1 cellular context compared by ENCODE assay signal in genomic region chr15:69595009-69595825, GRCh38.
TF ChIP-seq lines count a peak whose summit lies in the region.

No MANE protein-coding gene starts in this region.

TF ChIP-seq in HepG2, 621 proteins besides CTCF, POLR2A, EP300 and RAD21 (continued from another document):
- no peak for TF ChIP-seq PBX2 (CRISPR knock-in tag; IDR thresholded peaks at IDR 0.05)
- TF ChIP-seq SMAD1 (CRISPR knock-in tag; IDR thresholded peaks at IDR 0.05; ENCODE audit: borderline replicate concordance, low read depth): no peak
- TF ChIP-seq E2F5 (CRISPR knock-in tag; conservative IDR thresholded peaks at IDR 0.05): no peak
- no peak for TF ChIP-seq PAX8 (CRISPR knock-in tag; IDR thresholded peaks at IDR 0.05; ENCODE audit: borderline replicate concordance)
- no peak for TF ChIP-seq SNAI1 (CRISPR knock-in tag; IDR thresholded peaks at IDR 0.05; ENCODE audit: borderline replicate concordance)
- TF ChIP-seq PAXIP1 (CRISPR knock-in tag; conservative IDR thresholded peaks at IDR 0.05): no peak
- TF ChIP-seq SALL2 (CRISPR knock-in tag; IDR thresholded peaks at IDR 0.05): peak; percentile 8; the same call in 1 of the 2 replicates
- no peak for TF ChIP-seq ZBTB8A (CRISPR knock-in tag; IDR thresholded peaks at IDR 0.05; ENCODE audit: borderline replicate concordance, low read depth)
- TF ChIP-seq ZNF414 (CRISPR knock-in tag; IDR thresholded peaks at IDR 0.05): no peak
- TF ChIP-seq SALL1 (CRISPR knock-in tag; IDR thresholded peaks at IDR 0.05): no peak
- no peak for TF ChIP-seq TEF (CRISPR knock-in tag; IDR thresholded peaks at IDR 0.05)
- no peak for TF ChIP-seq TEAD2 (CRISPR knock-in tag; IDR thresholded peaks at IDR 0.05)
- TF ChIP-seq ZXDC (CRISPR knock-in tag; IDR thresholded peaks at IDR 0.05): no peak
- TF ChIP-seq KLF12 (CRISPR knock-in tag; IDR thresholded peaks at IDR 0.05; ENCODE audit: borderline replicate concordance): 0 out of 2 replicates have a peak, but pooled peaks have one; percentile 7
- TF ChIP-seq ATAD3A (CRISPR knock-in tag; IDR thresholded peaks at IDR 0.05): no peak
- TF ChIP-seq SRSF4 (IDR thresholded peaks at IDR 0.05; ENCODE audit: low read depth, low read length, poor library complexity, severe bottlenecking): no peak
- TF ChIP-seq DDIT3 (CRISPR knock-in tag; IDR thresholded peaks at IDR 0.05): no peak
- no peak for TF ChIP-seq NONO (IDR thresholded peaks at IDR 0.05)
- TF ChIP-seq NONO (CRISPR knock-in tag; conservative IDR thresholded peaks at IDR 0.05): no peak
- TF ChIP-seq ZBTB26 (CRISPR knock-in tag; IDR thresholded peaks at IDR 0.05; ENCODE audit: borderline replicate concordance): no peak
- TF ChIP-seq AGO1 (IDR thresholded peaks at IDR 0.05; ENCODE audit: low read depth, low read length, poor library complexity, severe bottlenecking): no peak
- no peak for TF ChIP-seq ZNF10 (CRISPR knock-in tag; IDR thresholded peaks at IDR 0.05; ENCODE audit: borderline replicate concordance, low read depth)
- TF ChIP-seq ZSCAN12 (CRISPR knock-in tag; IDR thresholded peaks at IDR 0.05): no peak
- TF ChIP-seq POLR2AphosphoS5 (IDR thresholded peaks at IDR 0.05; ENCODE audit: low read depth, low read length): no peak
- TF ChIP-seq PATZ1 (CRISPR knock-in tag; IDR thresholded peaks at IDR 0.05): no peak
- 0 out of 2 replicates have a peak, but pooled peaks have one; percentile 10 for TF ChIP-seq FOXC1 (CRISPR knock-in tag; IDR thresholded peaks at IDR 0.05; ENCODE audit: borderline replicate concordance)
- no peak for TF ChIP-seq ZNF496 (CRISPR knock-in tag; IDR thresholded peaks at IDR 0.05; ENCODE audit: insufficient replicate concordance)
- TF ChIP-seq ZNF615 (CRISPR knock-in tag; IDR thresholded peaks at IDR 0.05; ENCODE audit: borderline replicate concordance): no peak
- TF ChIP-seq SNAPC2 (CRISPR knock-in tag; IDR thresholded peaks at IDR 0.05): 0 out of 2 replicates have a peak, but pooled peaks have one; percentile 2
- no peak for TF ChIP-seq NFYB (CRISPR knock-in tag; IDR thresholded peaks at IDR 0.05)
- no peak for TF ChIP-seq BRF2 (CRISPR knock-in tag; IDR thresholded peaks at IDR 0.05)
- TF ChIP-seq ZNF367 (CRISPR knock-in tag; IDR thresholded peaks at IDR 0.05; ENCODE audit: borderline replicate concordance): no peak
- 0 out of 2 replicates have a peak, but pooled peaks have one; percentile 11 for TF ChIP-seq ZNF777 (CRISPR knock-in tag; IDR thresholded peaks at IDR 0.05)
- no peak for TF ChIP-seq HNRNPH1 (optimal IDR thresholded peaks at IDR 0.05; ENCODE audit: low read depth, low read length)
- no peak for TF ChIP-seq JUNB (CRISPR knock-in tag; IDR thresholded peaks at IDR 0.05; ENCODE audit: borderline replicate concordance)
- no peak for TF ChIP-seq THYN1 (CRISPR knock-in tag; IDR thresholded peaks at IDR 0.05; ENCODE audit: borderline replicate concordance, low read depth)
- no peak for TF ChIP-seq ZIK1 (CRISPR knock-in tag; IDR thresholded peaks at IDR 0.05; ENCODE audit: borderline replicate concordance, low read depth)
- no peak for TF ChIP-seq ZNF253 (CRISPR knock-in tag; IDR thresholded peaks at IDR 0.05; ENCODE audit: borderline replicate concordance)
- no peak for TF ChIP-seq HMG20A (CRISPR knock-in tag; IDR thresholded peaks at IDR 0.05; ENCODE audit: borderline replicate concordance)
- TF ChIP-seq DPF2 (CRISPR knock-in tag; IDR thresholded peaks at IDR 0.05; ENCODE audit: borderline replicate concordance, low read depth): no peak
- TF ChIP-seq ZC3H4 (CRISPR knock-in tag; IDR thresholded peaks at IDR 0.05; ENCODE audit: borderline replicate concordance): no peak
- no peak for TF ChIP-seq HINFP (CRISPR knock-in tag; IDR thresholded peaks at IDR 0.05; ENCODE audit: low read depth)
- no peak for TF ChIP-seq ZSCAN25 (CRISPR knock-in tag; IDR thresholded peaks at IDR 0.05)
- no peak for TF ChIP-seq MEIS1 (CRISPR knock-in tag; IDR thresholded peaks at IDR 0.05; ENCODE audit: borderline replicate concordance)
- TF ChIP-seq RBFOX2 (IDR thresholded peaks at IDR 0.05; ENCODE audit: low read depth, low read length): no peak
- 0 out of 2 replicates have a peak, but pooled peaks have one; percentile 18 for TF ChIP-seq ZNF768 (CRISPR knock-in tag; IDR thresholded peaks at IDR 0.05)
- no peak for TF ChIP-seq NR2F1 (CRISPR knock-in tag; IDR thresholded peaks at IDR 0.05)
